2 cellular contexts compared by ENCODE assay signal in genomic region chr16:10128397-10129258, GRCh38.
TF ChIP-seq lines count a peak whose summit lies in the region.

No MANE protein-coding gene starts in this region.

TF ChIP-seq in HepG2, 621 proteins besides CTCF, POLR2A, EP300 and RAD21:
- TF ChIP-seq HNF4A (CRISPR knock-in tag; IDR thresholded peaks at IDR 0.05): no peak
- TF ChIP-seq ZKSCAN1 (IDR thresholded peaks at IDR 0.05; ENCODE audit: low read length): peak; percentile 93

TF ChIP-seq in K562, 482 proteins besides CTCF, POLR2A, EP300 and RAD21:
- no peak for TF ChIP-seq SP1 (CRISPR knock-in tag; IDR thresholded peaks at IDR 0.05)
- peak; percentile 93 for TF ChIP-seq ZKSCAN1 (IDR thresholded peaks at IDR 0.05; ENCODE audit: low read depth, low read length)
TF ChIP-seq in K562: peak in this region for 1.
